19 cellular contexts compared by ENCODE assay signal in the genomic region with DNA sequence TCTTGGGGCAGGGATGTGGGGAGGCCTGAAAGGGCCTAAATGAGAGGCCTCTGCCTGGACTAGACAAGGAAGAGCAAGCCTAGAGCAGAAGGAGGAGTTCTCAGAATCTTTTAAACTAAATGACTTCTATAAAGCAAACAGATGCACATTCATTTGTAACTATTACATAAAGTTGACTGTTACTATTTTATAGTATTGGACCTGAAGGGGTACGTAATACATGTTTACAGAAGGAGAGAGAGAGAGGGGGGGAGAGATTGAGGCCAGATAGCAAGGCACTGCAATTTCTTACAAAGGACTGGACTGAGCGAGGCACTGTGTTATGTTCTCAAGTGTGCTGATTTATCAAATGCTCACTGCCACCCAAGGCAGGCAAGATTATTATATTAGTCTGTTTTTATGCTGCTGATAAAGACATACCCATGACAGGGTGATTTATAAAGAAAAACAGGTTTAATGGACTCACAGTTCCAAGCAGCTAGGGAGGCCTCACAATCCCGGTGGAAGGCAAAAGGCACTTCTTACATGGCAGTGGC.
"Had no signal": no experiment of that assay in that cellular context is flagged by ENCODE, and none has a peak within 500 bp of the region (broad histone marks: within the 10 kb centered on the region; RNA-seq: fewer than 3 reads in every experiment).

No MANE protein-coding gene starts in this region.

- H3K4me3 ChIP-seq: coronary artery, dorsolateral prefrontal cortex, esophagus muscularis mucosa, gastrocnemius medialis, heart left ventricle, hepatocyte, left lung, lower lobe of right lung, mucosa of descending colon had no signal

- ATAC-seq: foreskin keratinocyte, gastrocnemius medialis, heart left ventricle, left cardiac atrium, left lung, left ventricle myocardium superior, lower lobe of right lung, mucosa of descending colon had no signal

- DNase-seq: dermis blood vessel endothelial cell; dorsolateral prefrontal cortex; effector CD4-positive, alpha-beta T cell; effector memory CD4-positive, alpha-beta T cell; foreskin keratinocyte; gastrocnemius medialis; glutamatergic neuron; heart left ventricle; left cardiac atrium; left lung; left ventricle myocardium superior; lower lobe of right lung; mesenchymal stem cell; mucosa of descending colon; naive B cell had no signal

- H3K4me1 ChIP-seq: foreskin keratinocyte, left lung, lower lobe of right lung had no signal

- H3K36me3 Mint-ChIP-seq: mesothelial cell of epicardium, naive B cell had no signal

- H3K4me3 Mint-ChIP-seq: mesothelial cell of epicardium, naive B cell had no signal

- H3K27ac ChIP-seq: coronary artery, esophagus muscularis mucosa, foreskin keratinocyte, gastrocnemius medialis, heart left ventricle, hepatocyte, left lung, lower lobe of right lung had no signal

- H3K9me3 Mint-ChIP-seq: mesothelial cell of epicardium had no signal

- H3K27ac Mint-ChIP-seq: mesothelial cell of epicardium, naive B cell had no signal

- H3K9me3 ChIP-seq: esophagus muscularis mucosa, gastrocnemius medialis, heart left ventricle, left lung, lower lobe of right lung, mucosa of descending colon had no signal

- H3K36me3 ChIP-seq: esophagus muscularis mucosa, gastrocnemius medialis, heart left ventricle, left lung, lower lobe of right lung had no signal
